Comparison of ENCODE assay signal across 15 cellular contexts in the genomic region with DNA sequence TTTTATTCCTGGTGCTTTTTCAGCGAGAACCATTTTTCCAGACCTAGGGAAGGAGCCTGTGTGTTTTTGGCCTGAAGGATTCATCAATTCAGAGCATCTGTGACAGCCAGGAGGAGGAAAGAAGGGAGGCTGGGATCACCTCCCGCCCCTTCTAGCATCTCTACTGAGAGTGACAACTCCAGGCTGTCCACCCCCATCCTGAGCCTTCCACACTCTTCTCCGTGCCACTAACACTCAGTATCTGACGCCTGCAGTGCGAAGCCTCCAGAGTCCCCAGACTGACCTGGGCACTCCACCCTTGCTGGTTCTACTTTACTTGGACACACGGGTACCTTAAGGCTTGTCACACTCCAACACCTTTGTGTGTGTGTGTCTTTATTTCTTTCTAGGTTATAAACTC. TPM values are rescaled to one million over a fixed set of nuclear protein-coding genes. Genes with fewer than 3 reads are reported as not detected.
DNase-seq lines count a peak whose midpoint lies in the region; ATAC-seq and TF ChIP-seq lines count a peak whose summit lies in the region.
"Had no signal": no experiment of that assay in that cellular context is flagged by ENCODE, and none has a peak within 500 bp of the region (broad histone marks: within the 10 kb centered on the region; RNA-seq: fewer than 3 reads in every experiment).

No MANE protein-coding gene starts in this region.

- no peaks in the 10 kb centered on the region for H3K4me1 ChIP-seq in right atrium auricular region
- H3K4me1 ChIP-seq: HAP-1 had no signal

- ATAC-seq in Right ventricle myocardium inferior (peak; percentile 11), HG02759 (IDR thresholded peaks at IDR 0.05; ENCODE audit: unreplicated experiment) (no peak), GM19397 (IDR thresholded peaks at IDR 0.05; ENCODE audit: unreplicated experiment) (no peak)

- H3K27ac ChIP-seq in right atrium auricular region: no peak overlapping the region

- peaks cover 12% of the 10 kb centered on the region for H3K36me3 ChIP-seq in right atrium auricular region
- H3K36me3 ChIP-seq: HAP-1 had no signal

- no peaks in the 10 kb centered on the region for H3K9me3 ChIP-seq in right atrium auricular region
- H3K9me3 ChIP-seq: HAP-1 had no signal

- no peak for TF ChIP-seq CTCF in right atrium auricular region (IDR thresholded peaks at IDR 0.05)
- TF ChIP-seq CTCF in lower leg skin (IDR thresholded peaks at IDR 0.05): no peak

- intact Hi-C loops in Right ventricle myocardium inferior (cut with DNase I): no loop called here
- intact Hi-C loops in lower leg skin (cut with DNase I; ENCODE audit: low total_unique reads): no loop called here

- H3K27me3 ChIP-seq in right atrium auricular region: no peaks in the 10 kb centered on the region

- TF ChIP-seq POLR2A in lower leg skin (IDR thresholded peaks at IDR 0.05): no peak

- DNase-seq in Right ventricle myocardium inferior (ENCODE audit: missing footprints) (no peak), right atrium auricular region (ENCODE audit: low spot score) (no peak), ecto neural progenitor cell (ENCODE audit: low spot score) (peak; percentile 13), lower leg skin (ENCODE audit: low spot score in 2 of 2) (peak; percentile 8 to 70), T-helper 1 cell (no peak)
- DNase-seq: C1 segment of cervical spinal cord; Calu3; CD4-positive, alpha-beta T cell; DMS153; DMS79 treated with DMSO at 0.1 percent for 48 hours; EL had no signal

- 76 to 93% methylated on average over 6 of the region's 6 CpGs for WGBS in lower leg skin, 2 donors

- no peak overlapping the region for H3K4me3 ChIP-seq in right atrium auricular region
- no peak overlapping the region for H3K4me3 ChIP-seq in lower leg skin (ENCODE audit: low read depth, poor library complexity, severe bottlenecking)
- H3K4me3 ChIP-seq: HAP-1 had no signal

RNA-seq across cellular contexts. Expression of gene S1PR3, which starts 15.8 kb away (rescaled TPM):
- total RNA-seq in Right ventricle myocardium inferior (27.5 TPM), right atrium auricular region (10 to 100 TPM; 26.8 to 34.7 TPM), lower leg skin (10 to 100 TPM in 1 of 4 donors, 1 to 10 TPM in 3; 3.1 to 10.9 (median 7.2) TPM)
- total RNA-seq: B cell had no signal

Comparison
In these comparisons a context has a peak if more than half of its experiments do, and no peak if none do; other contexts are left out.
1. DNase-seq: peak in ecto neural progenitor cell (single experiment) and lower leg skin (2 of 2); none in Right ventricle myocardium inferior (single experiment), right atrium auricular region (single experiment) and T-helper 1 cell (0 of 5).